In the genomic region with DNA sequence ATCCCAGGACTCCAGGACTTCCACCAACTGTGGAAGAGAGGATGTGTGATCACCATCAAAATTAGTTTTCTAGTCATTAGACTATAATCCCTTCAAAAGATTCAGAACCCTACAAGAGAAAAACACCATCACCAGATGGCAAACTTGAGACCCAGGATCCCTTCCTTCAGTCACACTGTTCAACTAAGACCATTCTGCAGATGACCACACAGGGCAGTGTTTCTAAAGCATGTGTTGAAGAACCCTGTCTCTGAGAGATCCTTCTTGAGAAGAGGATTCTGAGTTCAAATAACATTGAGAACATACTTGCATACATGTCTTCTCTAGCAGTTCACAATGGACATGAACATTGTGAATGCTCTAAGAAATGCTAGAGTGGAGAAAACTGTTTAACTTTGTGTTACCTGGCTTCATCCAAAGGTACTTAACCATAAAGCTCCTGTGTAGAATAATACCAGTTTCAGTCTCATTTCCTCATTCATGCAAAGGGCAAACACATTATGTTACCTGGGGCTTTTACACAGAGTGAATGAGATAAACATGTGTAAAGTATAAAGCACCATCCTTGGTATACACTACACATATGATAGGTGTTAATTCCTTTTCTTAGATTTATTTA, we compare ENCODE assay signal across 14 cellular contexts. TPM values are rescaled to one million over a fixed set of nuclear protein-coding genes. Genes with fewer than 3 reads are reported as not detected.
A peak's percentile ranks its signal among the peaks of the same experiment; 100 is the strongest.
DNase-seq lines count a peak whose midpoint lies in the region; ATAC-seq, FAIRE-seq and TF ChIP-seq lines count a peak whose summit lies in the region.
"Had no signal": no experiment of that assay in that cellular context is flagged by ENCODE, and none has a peak within 500 bp of the region (broad histone marks: within the 10 kb centered on the region; RNA-seq: fewer than 3 reads in every experiment).

No MANE protein-coding gene starts in this region.

- H3K36me3 Mint-ChIP-seq in Calu3 (ENCODE audit: insufficient read depth, unreplicated experiment): peaks cover 5% of the 10 kb centered on the region

- intact Hi-C loops in Calu3 (cut with micrococcal nuclease; ENCODE audit: unreplicated experiment) (no loop called here), left ventricle myocardium inferior (cut with micrococcal nuclease) (no loop called here)

- H3K27ac ChIP-seq in left ventricle myocardium inferior (replicated peaks): no peak overlapping the region
- H3K27ac ChIP-seq: KMS-11 had no signal

- H3K36me3 ChIP-seq in left ventricle myocardium inferior: no peaks in the 10 kb centered on the region

- peaks cover 22% of the 10 kb centered on the region for H3K27me3 ChIP-seq in left ventricle myocardium inferior (ENCODE audit: low read depth)

- H3K9me3 Mint-ChIP-seq in Calu3 (ENCODE audit: low read depth, unreplicated experiment): no peaks in the 10 kb centered on the region

- no TSS peak for BruUV-seq in Calu3 (replicated peaks; lab: Mats Ljungman, UMichigan)

- peaks cover 49% of the 10 kb centered on the region for H3K4me1 Mint-ChIP-seq in Calu3 (ENCODE audit: low read depth, unreplicated experiment)

- H3K4me3 Mint-ChIP-seq in Calu3 (ENCODE audit: low read depth, unreplicated experiment): no peak overlapping the region

- CTCF ChIA-PET in Calu3 (lab: Charles Lee): no interaction called here

- H3K4me1 ChIP-seq in left ventricle myocardium inferior: peaks cover 7% of the 10 kb centered on the region

- in situ Hi-C loops in GM13977 (cut with MboI; ENCODE audit: low pct_unique_long_range_greater_than_20kb, low sequenced_read_pairs, unreplicated experiment): no loop called here

- H3K27me3 Mint-ChIP-seq in Calu3 (ENCODE audit: unreplicated experiment): no peaks in the 10 kb centered on the region

- TF ChIP-seq CTCF in Calu3 (IDR thresholded peaks at IDR 0.05; ENCODE audit: unreplicated experiment) (no peak), GM13977 (IDR thresholded peaks at IDR 0.05; ENCODE audit: extremely low read depth, insufficient read depth, missing control alignments) (no peak), left ventricle myocardium inferior (IDR thresholded peaks at IDR 0.05; ENCODE audit: borderline replicate concordance) (no peak)

- no peak for DNase-seq in Calu3
- DNase-seq in GM19239 (ENCODE audit: insufficient read length, low spot score): no peak
- no peak for DNase-seq in dermis blood vessel endothelial cell
- no peak for DNase-seq in retina
- DNase-seq in GM13977 (ENCODE audit: low spot score): no peak
- no peak for DNase-seq in left ventricle myocardium inferior
- DNase-seq: activated T-cell treated with anti-CD3 and anti-CD28 coated beads, Interleukin-2, amount 50 U/mL, for 48 hours; caudate nucleus; head of caudate nucleus; NCI-H510A treated with DMSO at 0.1 percent for 48 hours had no signal

- FAIRE-seq in GM19239 (lab: Jason Lieb, UNC): peak; percentile 89

- H3K9me3 ChIP-seq in left ventricle myocardium inferior (replicated peaks): no peaks in the 10 kb centered on the region

- H3K4me3 ChIP-seq in left ventricle myocardium inferior: no peak overlapping the region

- ATAC-seq in HG02763 (IDR thresholded peaks at IDR 0.05; ENCODE audit: unreplicated experiment) (peak; percentile 74), HG03521 (IDR thresholded peaks at IDR 0.05; ENCODE audit: unreplicated experiment) (peak; percentile 75)

- H3K27ac Mint-ChIP-seq in Calu3 (ENCODE audit: unreplicated experiment): peak overlapping the region; percentile 27

RNA-seq across cellular contexts. Expression of gene ADGRG7, which starts 2.4 kb away (rescaled TPM):
- total RNA-seq in Calu3 (2022) (1.2 and 1.4 TPM in 2 replicates), dermis blood vessel endothelial cell (not detected in 2 replicates), left ventricle myocardium inferior (not detected)
- total RNA-seq: T-helper 1 cell treated with Interleukin-12 subunit alpha and Interleukin-12 subunit beta and Interleukin-4 antibody, amounts not matched to agents 30 ng/mL and 1 ng/mL, for 36 hours had no signal
